Comparison of ENCODE assay signal across 21 cellular contexts in genomic region chr6:10589429-10589727, GRCh38.
A peak's percentile ranks its signal among the peaks of the same experiment; 100 is the strongest.
DNase-seq lines count a peak whose midpoint lies in the region; ATAC-seq, FAIRE-seq and TF ChIP-seq lines count a peak whose summit lies in the region.
"Had no signal": no experiment of that assay in that cellular context is flagged by ENCODE, and none has a peak within 500 bp of the region (broad histone marks: within the 10 kb centered on the region; RNA-seq: fewer than 3 reads in every experiment).

No MANE protein-coding gene starts in this region.

- no peaks in the 10 kb centered on the region for H3K27me3 Mint-ChIP-seq in endodermal cell (ENCODE audit: insufficient read depth)
- H3K27me3 Mint-ChIP-seq: T-helper 17 cell had no signal

- H3K27ac Mint-ChIP-seq in endodermal cell, result no peak overlapping the region
- H3K27ac Mint-ChIP-seq: T-helper 17 cell had no signal

- H3K4me1 ChIP-seq in endodermal cell (ENCODE audit: control insufficient read depth, insufficient read depth, low read length) (peaks cover 10% of the 10 kb centered on the region), small intestine (ENCODE audit: control insufficient read depth in 2 of 2, insufficient read depth in 1 of 2, low read depth in 1 of 2, low read length in 1 of 2) (peaks cover 2% of the 10 kb centered on the region in 2 donors)

- no peak overlapping the region for H3K4me3 Mint-ChIP-seq in endodermal cell
- H3K4me3 Mint-ChIP-seq: T-helper 17 cell had no signal

- intact Hi-C loops in left ventricle myocardium superior (cut with micrococcal nuclease) (no loop called here), cardiac septum (cut with DNase I) (loop anchor here (10.0 kb wide), 1 partner anchor 105 kb away; the partner anchor contains the start of genes C6orf52 and PAK1IP1)

- WGBS in endodermal cell (ENCODE audit: insufficient coverage in 1 of 2, insufficient read length in 1 of 2), 2 experiments, result 96 to 100% methylated on average over 1 to 2 of the region's 2 CpGs
- 30 to 57% (median 37%) methylated on average over 2 of the region's 2 CpGs for WGBS in small intestine, 3 donors

- no peak for DNase-seq in left ventricle myocardium superior
- DNase-seq in cardiac septum (ENCODE audit: low spot score), result no peak
- peak; percentile 30 for DNase-seq in NCI-H69 (lab: John Stamatoyannopoulos, UW)
- DNase-seq in endodermal cell, result no peak
- peak; percentile 49 for DNase-seq in small intestine
- DNase-seq in NOMO-1 treated with DMSO at 0.1 percent for 48 hours (lab: John Stamatoyannopoulos, UW; ENCODE audit: unreplicated experiment), result no peak
- DNase-seq: AML-193, GDM1, GM23248, Karpas-422, MG63, NCI-H1092, NCI-H146, NCI-H2029 treated with DMSO at 0.1 percent for 48 hours, NCI-H2171, NCI-H446 treated with DMSO at 0.1 percent for 48 hours, PC-3, RPMI8226, T-helper 17 cell had no signal

- H3K4me1 Mint-ChIP-seq in endodermal cell, result peaks cover 42% of the 10 kb centered on the region

- no peaks in the 10 kb centered on the region for H3K9me3 Mint-ChIP-seq in endodermal cell

- no peak for TF ChIP-seq CTCF in endodermal cell (conservative IDR thresholded peaks at IDR 0.05)

- H3K36me3 Mint-ChIP-seq in endodermal cell (ENCODE audit: low read depth), result peaks cover 2% of the 10 kb centered on the region

- H3K9me3 ChIP-seq in endodermal cell (ENCODE audit: control insufficient read depth, low read length) (no peaks in the 10 kb centered on the region), small intestine (ENCODE audit: control insufficient read depth, low read depth) (no peaks in the 10 kb centered on the region)
- H3K9me3 ChIP-seq: MG63 had no signal

- no peaks in the 10 kb centered on the region for H3K36me3 ChIP-seq in endodermal cell (ENCODE audit: control insufficient read depth, insufficient read depth, low read length)
- no peaks in the 10 kb centered on the region for H3K36me3 ChIP-seq in small intestine (ENCODE audit: control insufficient read depth in 2 of 2, insufficient read depth in 2 of 2, low read length in 2 of 2)
- H3K36me3 ChIP-seq: MG63 had no signal

- ATAC-seq in left ventricle myocardium superior (peak; percentile 38), HG03135 (IDR thresholded peaks at IDR 0.05; ENCODE audit: unreplicated experiment) (no peak)
- ATAC-seq: PC-3, T-helper 17 cell had no signal

- H3K27me3 ChIP-seq in endodermal cell (ENCODE audit: control insufficient read depth, insufficient read depth, low read length, poor library complexity, severe bottlenecking) (no peaks in the 10 kb centered on the region), small intestine (ENCODE audit: control insufficient read depth in 2 of 2, insufficient read depth in 2 of 2, low read length in 2 of 2) (no peaks in the 10 kb centered on the region)
- H3K27me3 ChIP-seq: MG63 had no signal

- no peak overlapping the region for H3K27ac ChIP-seq in endodermal cell (ENCODE audit: low read depth, low read length)
- H3K27ac ChIP-seq in small intestine (ENCODE audit: low read depth in 1 of 2, low read length in 1 of 2), result peak overlapping the region; percentile 0 to 18
- H3K27ac ChIP-seq: C4-2B, GM23248 had no signal

- no peak overlapping the region for H3K9ac ChIP-seq in endodermal cell (ENCODE audit: extremely low read depth, low read length, poor library complexity, severe bottlenecking)
- H3K9ac ChIP-seq: GM23248 had no signal

- H3K4me3 ChIP-seq in endodermal cell (ENCODE audit: low read length) (peak overlapping the region; percentile 87), small intestine (ENCODE audit: low read depth in 1 of 2, low read length in 2 of 2) (no peak overlapping the region)
- H3K4me3 ChIP-seq: GM23248, MG63 had no signal

- no peak for FAIRE-seq in small intestine (lab: Jason Lieb, UNC)

Comparison
In these comparisons a context has a peak if more than half of its experiments do, and no peak if none do; other contexts are left out.
1. DNase-seq: peak in NCI-H69 (single experiment) and small intestine (single experiment); none in left ventricle myocardium superior (single experiment), cardiac septum (single experiment), endodermal cell (single experiment) and NOMO-1 treated with DMSO at 0.1 percent for 48 hours (single experiment).